8 cellular contexts compared by ENCODE assay signal in genomic region chr7:135335628-135336139, GRCh38.
DNase-seq lines count a peak whose midpoint lies in the region; ATAC-seq, FAIRE-seq and TF ChIP-seq lines count a peak whose summit lies in the region.

No MANE protein-coding gene starts in this region.

- H3K27ac ChIP-seq in colonic mucosa (no peak overlapping the region), mesenchymal stem cell (ENCODE audit: low read length, poor library complexity, severe bottlenecking) (no peak overlapping the region)

- H4K91ac ChIP-seq in mesenchymal stem cell (ENCODE audit: low read length), result no peak overlapping the region

- H2AFZ ChIP-seq in mesenchymal stem cell (ENCODE audit: low read depth, low read length), result no peak overlapping the region

- H4K8ac ChIP-seq in mesenchymal stem cell (ENCODE audit: low read length), result no peak overlapping the region

- DNase-seq in D721Med (ENCODE audit: insufficient read length, low spot score) (peak; percentile 38), NCI-H1092 (lab: John Stamatoyannopoulos, UW) (peak; percentile 84), SK-MEL-5 (ENCODE audit: low read depth, low spot score) (peak; percentile 72), colonic mucosa (peak; percentile 76), mesenchymal stem cell (peak; percentile 22), urothelium cell line (ENCODE audit: low spot score) (peak; percentile 68)

- H3K4me3 ChIP-seq in colonic mucosa, result no peak overlapping the region
- H3K4me3 ChIP-seq in mesenchymal stem cell (ENCODE audit: insufficient read depth in 1 of 2, low read depth in 1 of 2, low read length in 2 of 2), result no peak overlapping the region

- in situ Hi-C loops in SK-MEL-5 (cut with HindIII; ENCODE audit: low pct_unique_long_range_greater_than_20kb, low sequenced_read_pairs), result no loop called here

- H3K79me1 ChIP-seq in mesenchymal stem cell (replicated peaks; ENCODE audit: low read length, poor library complexity, severe bottlenecking), result no peaks in the 10 kb centered on the region

- no peak overlapping the region for H3K23ac ChIP-seq in mesenchymal stem cell (ENCODE audit: low read length in 2 of 2)

- no peak overlapping the region for H3K4me2 ChIP-seq in mesenchymal stem cell (ENCODE audit: low read length, poor library complexity, severe bottlenecking)

- intact Hi-C loops in colonic mucosa (cut with DNase I), result loop anchor here (1.0 kb wide), 1 partner anchor 54 kb away; no protein-coding TSS in a partner anchor

- WGBS in mesenchymal stem cell, result 8% methylated on average over 9 of the region's 9 CpGs

- no peaks in the 10 kb centered on the region for H3K27me3 ChIP-seq in colonic mucosa
- peaks cover 12 to 23% of the 10 kb centered on the region in 2 experiments for H3K27me3 ChIP-seq in mesenchymal stem cell (ENCODE audit: control insufficient read depth in 1 of 2, insufficient read depth in 1 of 2, low read length in 2 of 2)

- H3K4me1 ChIP-seq in colonic mucosa (no peaks in the 10 kb centered on the region), mesenchymal stem cell (ENCODE audit: control insufficient read depth, insufficient read depth, low read depth, low read length) (peaks cover 2% of the 10 kb centered on the region)

- H3K18ac ChIP-seq in mesenchymal stem cell (ENCODE audit: low read depth in 1 of 2, low read length in 2 of 2), result no peak overlapping the region

- no peak overlapping the region for H2BK12ac ChIP-seq in mesenchymal stem cell (ENCODE audit: low read length in 2 of 2)

- FAIRE-seq in D721Med (lab: Jason Lieb, UNC) (no peak), urothelium cell line (lab: Jason Lieb, UNC) (no peak)

- H3K36me3 ChIP-seq in colonic mucosa (no peaks in the 10 kb centered on the region), mesenchymal stem cell (ENCODE audit: control insufficient read depth in 1 of 2, insufficient read depth in 2 of 2, low read depth in 1 of 2, low read length in 2 of 2) (no peaks in the 10 kb centered on the region)

- H2BK15ac ChIP-seq in mesenchymal stem cell (ENCODE audit: low read depth, poor library complexity, severe bottlenecking), result no peak overlapping the region

- H3K9me3 ChIP-seq in colonic mucosa (no peaks in the 10 kb centered on the region), mesenchymal stem cell (ENCODE audit: control insufficient read depth, low read length) (no peaks in the 10 kb centered on the region)

- H3K14ac ChIP-seq in mesenchymal stem cell (ENCODE audit: low read length in 2 of 2), result no peak overlapping the region

- ATAC-seq in GM21786 (IDR thresholded peaks at IDR 0.05; ENCODE audit: unreplicated experiment) (peak; percentile 85), GM21515 (IDR thresholded peaks at IDR 0.05; ENCODE audit: unreplicated experiment) (no peak)

- TF ChIP-seq CTCF in D721Med (IDR thresholded peaks at IDR 0.05; ENCODE audit: insufficient read depth, missing control alignments) (peak; percentile 76), colonic mucosa (IDR thresholded peaks at IDR 0.05) (peak; percentile 30)

- H2AK5ac ChIP-seq in mesenchymal stem cell (ENCODE audit: low read length, severe bottlenecking), result no peak overlapping the region

- no peak overlapping the region for H2BK120ac ChIP-seq in mesenchymal stem cell (ENCODE audit: low read depth, low read length)

- no peak overlapping the region for H3K4ac ChIP-seq in mesenchymal stem cell (ENCODE audit: low read depth in 1 of 2, low read length in 2 of 2)

- no peak overlapping the region for H3K9ac ChIP-seq in colonic mucosa (ENCODE audit: low read depth in 2 of 2, low read length in 2 of 2)
- H3K9ac ChIP-seq in mesenchymal stem cell (ENCODE audit: low read length), result no peak overlapping the region

- no peak overlapping the region for H2BK5ac ChIP-seq in mesenchymal stem cell (ENCODE audit: low read depth, low read length, poor library complexity, severe bottlenecking)

Comparison
In these comparisons a context has a peak if more than half of its experiments do, and no peak if none do; other contexts are left out.
1. DNase-seq: peak in every context shown above with its lines; median percentile 84 in NCI-H1092; 76 in colonic mucosa; 72 in SK-MEL-5; 68 in urothelium cell line; 38 in D721Med; 22 in mesenchymal stem cell.